Comparison of ENCODE assay signal across 8 cellular contexts in genomic region chr4:121822796-121823504, GRCh38. TPM values are rescaled to one million over a fixed set of nuclear protein-coding genes. Genes with fewer than 3 reads are reported as not detected.
DNase-seq lines count a peak whose midpoint lies in the region; ATAC-seq and TF ChIP-seq lines count a peak whose summit lies in the region.

No MANE protein-coding gene starts in this region.

- H4K20me1 ChIP-seq in fibroblast of lung (ENCODE audit: control insufficient read depth, extremely low read depth, insufficient read depth, low read length) = no peaks in the 10 kb centered on the region

- peak; percentile 31 for ATAC-seq in HG02588 (IDR thresholded peaks at IDR 0.05; ENCODE audit: unreplicated experiment)

- H3K4me3 ChIP-seq in AG10803 (ENCODE audit: low read length) (peak overlapping the region; percentile 77), GM12865 (ENCODE audit: low read depth, low read length) (peak overlapping the region; percentile 70), WI38 (ENCODE audit: low read depth, low read length) (peak overlapping the region; percentile 69), fibroblast of lung (replicated peaks in 1 of 4; ENCODE audit: control extremely low read depth in 1 of 4, insufficient read depth in 1 of 4, low read depth in 3 of 4, low read length in 4 of 4) (peak overlapping the region; percentile 55 to 90 (median 78)), neuron (ENCODE audit: low read length) (peak overlapping the region; percentile 91)

- peak overlapping the region; percentile 73 for H3K27ac ChIP-seq in fibroblast of lung (ENCODE audit: insufficient read depth, low read length)

- peak overlapping the region; percentile 58 for H3K9ac ChIP-seq in fibroblast of lung (ENCODE audit: insufficient read depth, low read length)

- peak overlapping the region; percentile 9 for H2AFZ ChIP-seq in fibroblast of lung (ENCODE audit: low read length)
- H2AFZ ChIP-seq in neuron (ENCODE audit: low read depth, low read length) = peak overlapping the region; percentile 40

- peaks cover 45% of the 10 kb centered on the region for H3K79me2 ChIP-seq in fibroblast of lung (ENCODE audit: control insufficient read depth, insufficient read depth, low read length)

- H3K27me3 ChIP-seq in fibroblast of lung (ENCODE audit: control insufficient read depth, insufficient read depth, low read length) = no peaks in the 10 kb centered on the region
- no peaks in the 10 kb centered on the region for H3K27me3 ChIP-seq in neuron (ENCODE audit: insufficient read depth, low read length)

- peak overlapping the region; percentile 53 for H3K4me2 ChIP-seq in fibroblast of lung (ENCODE audit: extremely low read depth, insufficient read depth, low read length)

- H3K36me3 ChIP-seq in fibroblast of lung (ENCODE audit: control insufficient read depth, insufficient read depth, low read length) (no peaks in the 10 kb centered on the region), neuron (ENCODE audit: insufficient read depth, low read length) (peaks cover 55% of the 10 kb centered on the region)

- H3K9me3 ChIP-seq in fibroblast of lung (ENCODE audit: control insufficient read depth, insufficient read depth, low read depth, low read length) (no peaks in the 10 kb centered on the region), neuron (ENCODE audit: low read length) (no peaks in the 10 kb centered on the region)

- H3K4me1 ChIP-seq in fibroblast of lung (ENCODE audit: control insufficient read depth, extremely low read depth, insufficient read depth, low read length) (no peaks in the 10 kb centered on the region), neuron (ENCODE audit: insufficient read depth, low read length) (peaks cover 19% of the 10 kb centered on the region)

- DNase-seq in AG10803 (ENCODE audit: low read depth) (no peak), GM12865 (ENCODE audit: low read depth) (peak; percentile 72), M059J (ENCODE audit: low read depth) (peak; percentile 46), fibroblast of lung (ENCODE audit: low read depth in 2 of 2) (peak; percentile 24 to 37), DMS153 (lab: John Stamatoyannopoulos, UW) (no peak)

- TF ChIP-seq CTCF in AG10803 (conservative IDR thresholded peaks at IDR 0.05; ENCODE audit: low read length) = peak; percentile 49
- no peak for TF ChIP-seq CTCF in GM12865 (IDR thresholded peaks at IDR 0.05; ENCODE audit: insufficient read depth, low read depth, low read length, missing control alignments)
- TF ChIP-seq CTCF in WI38 (IDR thresholded peaks at IDR 0.05; ENCODE audit: low read depth, low read length) = no peak
- TF ChIP-seq CTCF in fibroblast of lung (conservative IDR thresholded peaks at IDR 0.05 in 1 of 2, IDR thresholded peaks at IDR 0.05 in 1 of 2; ENCODE audit: low read depth in 1 of 2, low read length in 2 of 2) = peak; percentile 9 to 27

RNA-seq across cellular contexts. Expression of gene CCNA2, which starts 0.7 kb away (rescaled TPM):
- total RNA-seq in M059J (2014; rRNA removed; shearing (Covaris generic)) = 92.6 and 118 TPM in 2 replicates
- 1.3 and 12.6 TPM in 2 replicates for total RNA-seq in fibroblast of lung
- 14.9 and 45.0 TPM in 2 replicates for polyA plus RNA-seq in fibroblast of lung
- polyA plus RNA-seq in fibroblast of lung (2012) = 9.6 and 33.0 TPM in 2 replicates
- 0.39 and 8.5 TPM in 2 replicates for polyA minus RNA-seq in fibroblast of lung (ENCODE audit: low replicate concordance)

RNA-seq across cellular contexts. Expression of gene EXOSC9, which starts 21.8 kb away (rescaled TPM):
- 45.7 and 47.6 TPM in 2 replicates for total RNA-seq in M059J (2014; rRNA removed; shearing (Covaris generic))
- total RNA-seq in fibroblast of lung = 15.5 and 16.2 TPM in 2 replicates
- 33.8 and 41.5 TPM in 2 replicates for polyA plus RNA-seq in fibroblast of lung
- polyA plus RNA-seq in fibroblast of lung (2012) = 20.7 and 31.7 TPM in 2 replicates
- 2.2 and 20.6 TPM in 2 replicates for polyA minus RNA-seq in fibroblast of lung (ENCODE audit: low replicate concordance)

RNA-seq across cellular contexts. Expression of gene BBS7, which starts 47.3 kb away (rescaled TPM):
- total RNA-seq in M059J (2014; rRNA removed; shearing (Covaris generic)) = 8.0 and 19.2 TPM in 2 replicates
- total RNA-seq in fibroblast of lung = 21.3 and 22.5 TPM in 2 replicates
- polyA plus RNA-seq in fibroblast of lung = 22.7 and 24.4 TPM in 2 replicates
- polyA plus RNA-seq in fibroblast of lung (2012) = 18.9 and 22.4 TPM in 2 replicates
- polyA minus RNA-seq in fibroblast of lung (ENCODE audit: low replicate concordance) = 0.47 and 3.8 TPM in 2 replicates

RNA-seq across cellular contexts. Expression of gene SMIM43, which starts 58.0 kb away (rescaled TPM):
- total RNA-seq in M059J (2014; rRNA removed; shearing (Covaris generic)) = 1.3 and 1.4 TPM in 2 replicates
- 0.26 and 0.83 TPM in 2 replicates for total RNA-seq in fibroblast of lung
- 1.8 and 2.5 TPM in 2 replicates for polyA plus RNA-seq in fibroblast of lung
- 0.83 and 0.94 TPM in 2 replicates for polyA plus RNA-seq in fibroblast of lung (2012)
- polyA minus RNA-seq in fibroblast of lung (ENCODE audit: low replicate concordance) = 1.7 TPM in 1 of 2 replicates, not detected in the other

Comparison
In these comparisons a context has a peak if more than half of its experiments do, and no peak if none do; other contexts are left out.
1. DNase-seq: peak in GM12865 (single experiment), M059J (single experiment) and fibroblast of lung (2 of 2); none in AG10803 (single experiment) and DMS153 (single experiment).
2. CTCF ChIP-seq: peak in AG10803 (single experiment) and fibroblast of lung (2 of 2); none in GM12865 (single experiment) and WI38 (single experiment).
3. Peak in every context shown above with its lines, with median percentiles within 50 percentile points of each other: H3K4me3 ChIP-seq.